In the genomic region with DNA sequence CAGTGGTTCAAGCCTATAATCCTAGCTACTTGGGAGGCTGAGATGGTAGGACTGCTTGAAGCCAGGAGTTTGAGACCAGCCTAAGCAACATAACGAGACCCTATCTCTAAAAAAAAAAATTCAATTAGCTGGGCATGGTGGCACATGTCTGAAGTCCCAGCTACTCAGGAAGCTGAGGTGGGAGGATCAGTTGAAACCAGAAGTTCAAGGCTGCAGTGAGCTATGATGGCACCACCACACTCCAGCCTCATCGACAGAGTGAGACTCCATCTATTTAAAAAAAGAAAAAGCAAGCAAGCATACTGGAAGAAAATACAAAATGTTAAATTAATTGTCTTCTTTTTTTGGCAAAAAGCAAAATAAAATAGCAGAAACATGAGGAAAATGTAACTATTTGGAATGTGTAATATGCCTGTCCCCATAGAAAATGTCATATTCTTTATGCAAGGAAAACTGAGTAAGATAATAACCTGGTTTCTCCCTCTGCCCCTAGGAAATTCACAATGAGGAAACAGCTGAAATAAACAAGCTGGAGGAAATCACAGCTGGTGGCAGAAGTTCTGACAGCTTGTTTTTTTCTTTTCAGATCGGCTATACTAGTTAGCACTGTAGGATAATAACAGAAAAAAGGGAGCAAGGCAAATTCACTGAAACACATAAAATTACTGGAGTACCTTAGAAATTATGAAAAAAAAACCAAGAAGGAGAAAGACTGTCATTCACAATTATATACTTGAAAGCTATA, we compare ENCODE assay signal across 10 cellular contexts. TPM values are rescaled to one million over a fixed set of nuclear protein-coding genes. Genes with fewer than 3 reads are reported as not detected.
A peak's percentile ranks its signal among the peaks of the same experiment; 100 is the strongest.
DNase-seq lines count a peak whose midpoint lies in the region; ATAC-seq and TF ChIP-seq lines count a peak whose summit lies in the region.
"Had no signal": no experiment of that assay in that cellular context is flagged by ENCODE, and none has a peak within 500 bp of the region (broad histone marks: within the 10 kb centered on the region; RNA-seq: fewer than 3 reads in every experiment).

No MANE protein-coding gene starts in this region.

- 42 to 54% (median 47%) methylated on average over 3 of the region's 3 CpGs for WGBS in heart left ventricle, 4 donors

- H3K27me3 ChIP-seq in heart left ventricle: no peaks in the 10 kb centered on the region
- no peaks in the 10 kb centered on the region for H3K27me3 ChIP-seq in muscle layer of duodenum (ENCODE audit: low read depth, low read length)

- TF ChIP-seq POLR2A in heart left ventricle (IDR thresholded peaks at IDR 0.05): no peak

- ATAC-seq in heart left ventricle (peak in 2 of 4 donors; percentile 38 to 56), HG02973 (IDR thresholded peaks at IDR 0.05; ENCODE audit: unreplicated experiment) (no peak)

- H3K9me3 ChIP-seq in heart left ventricle: no peaks in the 10 kb centered on the region
- no peaks in the 10 kb centered on the region for H3K9me3 ChIP-seq in muscle layer of duodenum (ENCODE audit: control insufficient read depth in 1 of 2, low read length in 2 of 2)

- peak overlapping the region in 11 of 12 donors; percentile 22 to 70 (median 55) for H3K27ac ChIP-seq in heart left ventricle
- H3K27ac ChIP-seq in caudate nucleus (ENCODE audit: low read depth, low read length): peak overlapping the region; percentile 68
- peak overlapping the region; percentile 43 for H3K27ac ChIP-seq in muscle layer of duodenum (ENCODE audit: low read length)

- H3K4me3 ChIP-seq in heart left ventricle (peak overlapping the region in 2 of 12 donors; percentile 2 to 9), muscle layer of duodenum (ENCODE audit: low read depth in 1 of 2, low read length in 2 of 2) (no peak overlapping the region)

- intact Hi-C loops in heart left ventricle (cut with DNase I) (loop anchor here in 1 of 10 donors (10.0 kb wide), 1 partner anchor 48 kb away; a partner anchor contains a TSS), cardiac septum (cut with DNase I) (no loop called here)

- DNase-seq in heart left ventricle (no peak), cardiac septum (ENCODE audit: low spot score) (no peak), caudate nucleus (lab: John Stamatoyannopoulos, UW) (no peak), T1000 (lab: John Stamatoyannopoulos, UW) (no peak), medulla oblongata (ENCODE audit: extremely low spot score) (no peak)
- no peak for DNase-seq in stimulated activated naive CD4-positive, alpha-beta T cell (lab: John Stamatoyannopoulos, UW)
- DNase-seq: activated B cell treated with CpG ODN at 0.5 μM for 24 hours; central memory CD4-positive, alpha-beta T cell had no signal

- H3K36me3 ChIP-seq in heart left ventricle (peaks cover 0 to 14% (median 0%) of the 10 kb centered on the region in 9 donors), muscle layer of duodenum (ENCODE audit: control insufficient read depth in 1 of 2, insufficient read depth in 2 of 2, low read length in 2 of 2) (peaks cover 0 to 15% of the 10 kb centered on the region in 2 donors)

- peaks cover 6 to 66% (median 40%) of the 10 kb centered on the region in 12 donors for H3K4me1 ChIP-seq in heart left ventricle
- H3K4me1 ChIP-seq in muscle layer of duodenum (ENCODE audit: control insufficient read depth in 1 of 2, insufficient read depth in 2 of 2, low read length in 2 of 2): peaks cover 12 to 20% of the 10 kb centered on the region in 2 donors

- TF ChIP-seq CTCF in heart left ventricle (IDR thresholded peaks at IDR 0.05): no peak

RNA-seq across cellular contexts. Expression of a gene that starts 48.5 kb away (rescaled TPM):
- 10 to 100 TPM; 10.3 to 26.3 (median 17.1) TPM for total RNA-seq in heart left ventricle
- 1 to 10 TPM; 6.4 to 9.8 TPM for polyA plus RNA-seq in heart left ventricle
- 17.5 TPM for total RNA-seq in cardiac septum
